In genomic region chr9:116152390-116152789, GRCh38 we compare ENCODE assay signal across 1 cellular context.
TF ChIP-seq lines count a peak whose summit lies in the region.

No MANE protein-coding gene starts in this region.

TF ChIP-seq in liver, 16 proteins besides CTCF, POLR2A, EP300 and RAD21 (continued from another document):
- no peak for TF ChIP-seq REST (IDR thresholded peaks at IDR 0.05)
- TF ChIP-seq FOXA1 (IDR thresholded peaks at IDR 0.05) = no peak
